ENCODE assay signal across 15 cellular contexts in the genomic region with DNA sequence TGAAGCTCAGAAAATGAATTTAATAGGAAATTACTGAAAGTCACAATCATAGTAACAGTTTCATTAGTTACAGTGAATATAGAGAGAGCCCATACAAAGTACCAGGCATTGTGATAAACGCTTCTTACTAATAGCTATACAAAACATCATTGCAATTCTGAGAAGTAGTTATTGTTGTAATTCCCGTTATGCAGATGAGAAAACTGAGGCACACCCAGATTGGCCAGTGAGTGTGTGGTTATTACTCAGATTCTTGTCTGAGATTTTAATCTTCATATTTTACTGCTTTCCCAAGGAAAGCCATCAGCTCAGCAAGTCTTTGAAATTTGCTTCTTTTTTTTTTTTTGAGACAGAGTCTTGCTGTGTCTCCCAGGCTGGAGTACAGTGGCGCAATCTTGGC. TPM values are rescaled to one million over a fixed set of nuclear protein-coding genes. Genes with fewer than 3 reads are reported as not detected.
A peak's percentile ranks its signal among the peaks of the same experiment; 100 is the strongest.
DNase-seq lines count a peak whose midpoint lies in the region; TF ChIP-seq lines count a peak whose summit lies in the region.
"Had no signal": no experiment of that assay in that cellular context is flagged by ENCODE, and none has a peak within 500 bp of the region (broad histone marks: within the 10 kb centered on the region; RNA-seq: fewer than 3 reads in every experiment).

No MANE protein-coding gene starts in this region.

- TF ChIP-seq CTCF in C4-2B (conservative IDR thresholded peaks at IDR 0.05) (no peak), mammary epithelial cell (conservative IDR thresholded peaks at IDR 0.05 in 1 of 2, IDR thresholded peaks at IDR 0.05 in 1 of 2; ENCODE audit: extremely low read depth in 1 of 2, insufficient read depth in 1 of 2, low read depth in 1 of 2, low read length in 2 of 2) (no peak), nephron (IDR thresholded peaks at IDR 0.05; ENCODE audit: unreplicated experiment in 3 of 3) (no peak)

- in situ Hi-C loops in mammary epithelial cell (cut with MboI; ENCODE audit: low sequenced_read_pairs in 2 of 2): no loop called here

- dilution Hi-C loops in mammary epithelial cell (cut with HindIII; ENCODE audit: low sequenced_read_pairs): no loop called here

- H3K27ac ChIP-seq in C4-2B: peak overlapping the region; percentile 77
- peak overlapping the region; percentile 27; the same call in 1 of the 2 replicates for H3K27ac ChIP-seq in HUES6 (ENCODE audit: low read depth, low read length)
- no peak overlapping the region for H3K27ac ChIP-seq in mammary epithelial cell (ENCODE audit: insufficient read depth, low read depth, low read length)

- peak; percentile 69 for DNase-seq in mammary epithelial cell
- DNase-seq in SHP77 treated with DMSO at 0.1 percent for 48 hours (lab: John Stamatoyannopoulos, UW): no peak
- no peak for DNase-seq in HuH-7.5 (ENCODE audit: low spot score)
- DNase-seq in NOMO-1 (lab: John Stamatoyannopoulos, UW; ENCODE audit: unreplicated experiment in 2 of 2): no peak
- no peak for DNase-seq in NCI-H69 (lab: John Stamatoyannopoulos, UW)
- DNase-seq: DMS53; foreskin fibroblast; mesendoderm; MG63; NCI-H2081; stimulated activated naive CD4-positive, alpha-beta T cell had no signal

- H3K27me3 Mint-ChIP-seq in nephron (ENCODE audit: low read depth): no peaks in the 10 kb centered on the region

- no peaks in the 10 kb centered on the region for H3K9me3 Mint-ChIP-seq in nephron

- H4K20me1 ChIP-seq in mammary epithelial cell (ENCODE audit: insufficient read depth, low read length): peaks cover 67% of the 10 kb centered on the region

- no peak overlapping the region for H2AFZ ChIP-seq in mammary epithelial cell (ENCODE audit: low read depth, low read length)

- H3K36me3 Mint-ChIP-seq in nephron (ENCODE audit: low read depth): no peaks in the 10 kb centered on the region

- H3K27ac Mint-ChIP-seq in nephron: peak overlapping the region; percentile 79 to 82 (median 81)

- H3K9me3 ChIP-seq in HUES6 (ENCODE audit: control insufficient read depth, insufficient read depth, low read depth, low read length): no peaks in the 10 kb centered on the region
- no peaks in the 10 kb centered on the region for H3K9me3 ChIP-seq in mammary epithelial cell (replicated peaks; ENCODE audit: insufficient read depth, low read length)
- H3K9me3 ChIP-seq: MG63 had no signal

- H3K79me2 ChIP-seq in mammary epithelial cell (ENCODE audit: insufficient read depth, low read length): peaks cover 100% of the 10 kb centered on the region

- no TSS peak for BruUV-seq in mammary epithelial cell (replicated peaks; lab: Mats Ljungman, UMichigan)

- H3K4me2 ChIP-seq in mammary epithelial cell (ENCODE audit: insufficient read depth, low read depth, low read length): no peak overlapping the region

- WGBS in mammary epithelial cell (ENCODE audit: low coverage, missing lambda C conversion rate): 72% methylated on average over 2 of the region's 3 CpGs

- H3K9ac ChIP-seq in HUES6 (ENCODE audit: low read length): no peak overlapping the region
- no peak overlapping the region for H3K9ac ChIP-seq in mammary epithelial cell (ENCODE audit: insufficient read depth, low read length)

- H3K4me1 Mint-ChIP-seq in nephron: peaks cover 53% of the 10 kb centered on the region

- intact Hi-C loops in mammary epithelial cell (cut with micrococcal nuclease): no loop called here

- no peaks in the 10 kb centered on the region for H3K27me3 ChIP-seq in HUES6 (ENCODE audit: control insufficient read depth, insufficient read depth, low read length)
- no peaks in the 10 kb centered on the region for H3K27me3 ChIP-seq in mammary epithelial cell (ENCODE audit: insufficient read depth, low read length)
- H3K27me3 ChIP-seq: MG63 had no signal

- CTCF ChIA-PET in mammary epithelial cell (lab: Charles Lee; ENCODE audit: low non-redundant PET): no interaction called here

- H3K4me1 ChIP-seq in HUES6 (ENCODE audit: control insufficient read depth, insufficient read depth, low read length): peaks cover 75% of the 10 kb centered on the region
- peaks cover 79% of the 10 kb centered on the region for H3K4me1 ChIP-seq in mammary epithelial cell (ENCODE audit: insufficient read depth, low read length)

- no peak overlapping the region for H3K4me3 ChIP-seq in HUES6 (ENCODE audit: low read depth, low read length)
- no peak overlapping the region for H3K4me3 ChIP-seq in mammary epithelial cell (replicated peaks in 1 of 3; ENCODE audit: insufficient read depth in 1 of 3, low read depth in 2 of 3, low read length in 3 of 3)
- H3K4me3 ChIP-seq: MG63, skin epidermis had no signal

- H3K4me3 Mint-ChIP-seq in nephron: no peak overlapping the region

- no peaks in the 10 kb centered on the region for H3K36me3 ChIP-seq in HUES6 (ENCODE audit: control insufficient read depth, insufficient read depth, low read length)
- H3K36me3 ChIP-seq in mammary epithelial cell (ENCODE audit: insufficient read depth, low read length): peaks cover 11% of the 10 kb centered on the region
- H3K36me3 ChIP-seq: MG63 had no signal

RNA-seq across cellular contexts. Expression of gene FLNB, which starts 14.3 kb away (rescaled TPM):
- total RNA-seq in mammary epithelial cell: 1,000 to 10,000 TPM in 1 of 2 donors, 100 to 1,000 TPM in 1; 930 to 1,038 TPM
- polyA plus RNA-seq in mammary epithelial cell: 415 TPM
- 1,694 TPM for polyA minus RNA-seq in mammary epithelial cell
